24 cellular contexts compared by ENCODE assay signal in genomic region chr5:95771892-95772291, GRCh38. TPM values are rescaled to one million over a fixed set of nuclear protein-coding genes. Genes with fewer than 3 reads are reported as not detected.
DNase-seq lines count a peak whose midpoint lies in the region; ATAC-seq, FAIRE-seq and TF ChIP-seq lines count a peak whose summit lies in the region.
"Had no signal": no experiment of that assay in that cellular context is flagged by ENCODE, and none has a peak within 500 bp of the region (broad histone marks: within the 10 kb centered on the region; RNA-seq: fewer than 3 reads in every experiment).

No MANE protein-coding gene starts in this region.

- H3K9me3 Mint-ChIP-seq in MCF 10A (ENCODE audit: unreplicated experiment): no peaks in the 10 kb centered on the region
- H3K9me3 Mint-ChIP-seq in activated T-cell treated with anti-CD3 and anti-CD28 coated beads, Interleukin-2, amount 50 U/mL, for 4 hours: no peaks in the 10 kb centered on the region
- H3K9me3 Mint-ChIP-seq: CD8-positive, alpha-beta T cell had no signal

- H3K36me3 Mint-ChIP-seq in MCF 10A (ENCODE audit: insufficient read depth, unreplicated experiment): no peaks in the 10 kb centered on the region
- H3K36me3 Mint-ChIP-seq in activated T-cell treated with anti-CD3 and anti-CD28 coated beads, Interleukin-2, amount 50 U/mL, for 4 hours (ENCODE audit: insufficient read depth): no peaks in the 10 kb centered on the region
- H3K36me3 Mint-ChIP-seq: CD8-positive, alpha-beta T cell had no signal

- H3K27me3 ChIP-seq in mammary epithelial cell (ENCODE audit: insufficient read depth, low read length) (no peaks in the 10 kb centered on the region), adrenal gland (no peaks in the 10 kb centered on the region), stomach (no peaks in the 10 kb centered on the region), lower lobe of right lung (ENCODE audit: low read depth) (no peaks in the 10 kb centered on the region)
- H3K27me3 ChIP-seq: MG63 had no signal

- no peak overlapping the region for H3K4me3 ChIP-seq in mammary epithelial cell (replicated peaks in 1 of 3; ENCODE audit: insufficient read depth in 1 of 3, low read depth in 2 of 3, low read length in 3 of 3)
- no peak overlapping the region for H3K4me3 ChIP-seq in adrenal gland
- H3K4me3 ChIP-seq in kidney (ENCODE audit: low read length in 2 of 2): no peak overlapping the region
- no peak overlapping the region for H3K4me3 ChIP-seq in stomach
- no peak overlapping the region for H3K4me3 ChIP-seq in lower lobe of right lung
- H3K4me3 ChIP-seq: MG63 had no signal

- H3K27ac ChIP-seq in mammary epithelial cell (ENCODE audit: insufficient read depth, low read depth, low read length) (no peak overlapping the region), adrenal gland (peak overlapping the region; percentile 36 to 73 (median 69)), kidney (ENCODE audit: low read depth in 2 of 2, low read length in 2 of 2) (peak overlapping the region; percentile 65 to 93), stomach (peak overlapping the region in 4 of 5 donors; percentile 40 to 71 (median 51)), RWPE1 (no peak overlapping the region), lower lobe of right lung (no peak overlapping the region)
- H3K27ac ChIP-seq: 22Rv1, HL-60, KMS-11 had no signal

- no peak for ATAC-seq in activated T-cell treated with anti-CD3 and anti-CD28 coated beads, Interleukin-2, amount 50 U/mL, for 4 hours
- no peak for ATAC-seq in lower lobe of right lung
- ATAC-seq: CD8-positive, alpha-beta T cell; HCT116; PC-3 had no signal

- H3K4me1 ChIP-seq in mammary epithelial cell (ENCODE audit: insufficient read depth, low read length) (peaks cover 25% of the 10 kb centered on the region), adrenal gland (replicated peaks in 1 of 2) (peaks cover 24 to 26% of the 10 kb centered on the region in 2 donors), kidney (ENCODE audit: control insufficient read depth in 1 of 2, insufficient read depth in 1 of 2, low read depth in 1 of 2, low read length in 2 of 2) (peaks cover 3 to 6% of the 10 kb centered on the region in 2 donors), stomach (peaks cover 0 to 27% (median 8%) of the 10 kb centered on the region in 4 donors), lower lobe of right lung (no peaks in the 10 kb centered on the region)

- no peak for FAIRE-seq in kidney (lab: Jason Lieb, UNC)
- FAIRE-seq: D721Med, G401.6, GM12892 had no signal

- TF ChIP-seq EP300 in stomach (IDR thresholded peaks at IDR 0.05): no peak

- H2AFZ ChIP-seq in mammary epithelial cell (ENCODE audit: low read depth, low read length): no peak overlapping the region

- H4K20me1 ChIP-seq in mammary epithelial cell (ENCODE audit: insufficient read depth, low read length): no peaks in the 10 kb centered on the region

- TF ChIP-seq CTCF in MCF 10A (IDR thresholded peaks at IDR 0.05; ENCODE audit: unreplicated experiment) (no peak), mammary epithelial cell (conservative IDR thresholded peaks at IDR 0.05 in 1 of 2, IDR thresholded peaks at IDR 0.05 in 1 of 2; ENCODE audit: extremely low read depth in 1 of 2, insufficient read depth in 1 of 2, low read depth in 1 of 2, low read length in 2 of 2) (no peak), adrenal gland (IDR thresholded peaks at IDR 0.05) (no peak), kidney (IDR thresholded peaks at IDR 0.05; ENCODE audit: borderline replicate concordance, extremely low read depth, insufficient read depth) (no peak), stomach (IDR thresholded peaks at IDR 0.05) (no peak), RWPE1 (conservative IDR thresholded peaks at IDR 0.05; ENCODE audit: low read depth) (no peak), lower lobe of right lung (IDR thresholded peaks at IDR 0.05) (no peak)

- no peak for DNase-seq in MCF 10A (ENCODE audit: unreplicated experiment)
- DNase-seq in mammary epithelial cell: no peak
- DNase-seq in adrenal gland: no peak
- DNase-seq in kidney: no peak
- DNase-seq in stomach: no peak
- DNase-seq in RWPE1 (ENCODE audit: low spot score): no peak
- DNase-seq in activated T-cell treated with anti-CD3 and anti-CD28 coated beads, Interleukin-2, amount 50 U/mL, for 4 hours: no peak
- no peak for DNase-seq in lower lobe of right lung
- DNase-seq: CD8-positive, alpha-beta T cell; DMS79 treated with DMSO at 0.1 percent for 48 hours; MG63; NCI-H1105; NCI-H187; NCI-H69; NK-92 treated with Interleukin-12 subunit alpha and Interleukin-12 subunit beta, amount 100 ng/mL, for 24 hours; PC-3; SHP77 had no signal

- no TSS peak for BruUV-seq in MCF 10A (replicated peaks; lab: Mats Ljungman, UMichigan)
- BruUV-seq in mammary epithelial cell (replicated peaks; lab: Mats Ljungman, UMichigan): no TSS peak

- H3K9me3 ChIP-seq in mammary epithelial cell (replicated peaks; ENCODE audit: insufficient read depth, low read length): no peaks in the 10 kb centered on the region
- no peaks in the 10 kb centered on the region for H3K9me3 ChIP-seq in adrenal gland (replicated peaks in 1 of 3)
- no peaks in the 10 kb centered on the region for H3K9me3 ChIP-seq in kidney (ENCODE audit: control insufficient read depth in 1 of 2, low read length in 2 of 2)
- H3K9me3 ChIP-seq in stomach: no peaks in the 10 kb centered on the region
- no peaks in the 10 kb centered on the region for H3K9me3 ChIP-seq in lower lobe of right lung
- H3K9me3 ChIP-seq: MG63 had no signal

- no peak overlapping the region for H3K4me3 Mint-ChIP-seq in MCF 10A (ENCODE audit: unreplicated experiment)
- H3K4me3 Mint-ChIP-seq in activated T-cell treated with anti-CD3 and anti-CD28 coated beads, Interleukin-2, amount 50 U/mL, for 4 hours: no peak overlapping the region
- H3K4me3 Mint-ChIP-seq: CD8-positive, alpha-beta T cell had no signal

- dilution Hi-C loops in mammary epithelial cell (cut with HindIII; ENCODE audit: low sequenced_read_pairs): no loop called here

- POLR2A ChIA-PET in MCF 10A (lab: Yijun Ruan, JAX): interaction anchor here (0.7 to 3.0 kb wide), 10 partner anchors 10 to 186 kb away, joined by 3 to 25 read pairs (median 5); partner anchors contain the start of genes GLRX, RFESD and RHOBTB3
- POLR2A ChIA-PET in RWPE1 (lab: Yijun Ruan, JAX; ENCODE audit: low non-redundant PET): no interaction called here

- CTCF ChIA-PET in MCF 10A (lab: Yijun Ruan, JAX) (interaction anchor here (0.8 to 5.2 kb wide), 6 partner anchors 10 to 108 kb away, joined by 3 to 39 read pairs (median 12); no protein-coding TSS in a partner anchor), mammary epithelial cell (lab: Charles Lee; ENCODE audit: low non-redundant PET) (interaction anchor here (0.7 kb wide), 1 partner anchor 132 kb away, joined by 4 read pairs; no protein-coding TSS in a partner anchor), RWPE1 (lab: Yijun Ruan, JAX) (interaction anchor here (0.6 to 2.6 kb wide), 3 partner anchors 10 to 201 kb away, joined by 3 to 9 read pairs (median 4); no protein-coding TSS in a partner anchor)

- intact Hi-C loops in MCF 10A (cut with micrococcal nuclease): no loop called here
- intact Hi-C loops in mammary epithelial cell (cut with micrococcal nuclease): no loop called here
- intact Hi-C loops in adrenal gland (cut with DNase I): no loop called here
- intact Hi-C loops in kidney (cut with DNase I): no loop called here
- intact Hi-C loops in stomach (cut with DNase I; ENCODE audit: low total_unique reads): no loop called here
- intact Hi-C loops in lower lobe of right lung (cut with DNase I): no loop called here

- H3K9ac ChIP-seq in mammary epithelial cell (ENCODE audit: insufficient read depth, low read length) (no peak overlapping the region), kidney (ENCODE audit: low read length in 2 of 2) (peak overlapping the region in 1 of 2 donors; percentile 29)
- H3K9ac ChIP-seq: KMS-11 had no signal

- no peaks in the 10 kb centered on the region for H3K79me2 ChIP-seq in mammary epithelial cell (ENCODE audit: insufficient read depth, low read length)

- peaks cover 13% of the 10 kb centered on the region for H3K4me1 Mint-ChIP-seq in MCF 10A (ENCODE audit: insufficient read depth, unreplicated experiment)
- H3K4me1 Mint-ChIP-seq in activated T-cell treated with anti-CD3 and anti-CD28 coated beads, Interleukin-2, amount 50 U/mL, for 4 hours (ENCODE audit: low read depth): no peaks in the 10 kb centered on the region

- peak overlapping the region; percentile 24 for H3K27ac Mint-ChIP-seq in MCF 10A (ENCODE audit: low read depth, unreplicated experiment)
- H3K27ac Mint-ChIP-seq: CD8-positive, alpha-beta T cell had no signal

- in situ Hi-C loops in mammary epithelial cell (cut with MboI; ENCODE audit: low sequenced_read_pairs in 2 of 2): no loop called here

- TF ChIP-seq POLR2A in adrenal gland (IDR thresholded peaks at IDR 0.05) (no peak), stomach (IDR thresholded peaks at IDR 0.05) (no peak)

- H3K36me3 ChIP-seq in mammary epithelial cell (ENCODE audit: insufficient read depth, low read length) (no peaks in the 10 kb centered on the region), adrenal gland (replicated peaks in 1 of 2) (peaks cover 0 to 12% of the 10 kb centered on the region in 2 donors), kidney (ENCODE audit: control insufficient read depth in 1 of 2, insufficient read depth in 2 of 2, low read length in 2 of 2) (no peaks in the 10 kb centered on the region), stomach (peaks cover 7 to 30% (median 18%) of the 10 kb centered on the region in 4 donors), lower lobe of right lung (peaks cover 12% of the 10 kb centered on the region)

- no peaks in the 10 kb centered on the region for H3K27me3 Mint-ChIP-seq in MCF 10A (ENCODE audit: insufficient read depth, unreplicated experiment)
- H3K27me3 Mint-ChIP-seq in activated T-cell treated with anti-CD3 and anti-CD28 coated beads, Interleukin-2, amount 50 U/mL, for 4 hours (ENCODE audit: low read depth): no peaks in the 10 kb centered on the region

- no peak overlapping the region for H3K4me2 ChIP-seq in mammary epithelial cell (ENCODE audit: insufficient read depth, low read depth, low read length)
- H3K4me2 ChIP-seq: KMS-11 had no signal

- WGBS in mammary epithelial cell (ENCODE audit: low coverage, missing lambda C conversion rate): 97% methylated on average over 2 of the region's 2 CpGs
- 67 to 75% (median 71%) methylated on average over 2 of the region's 2 CpGs for WGBS in adrenal gland, 4 donors
- WGBS in stomach, 5 donors: 88 to 94% (median 93%) methylated on average over 2 of the region's 2 CpGs

RNA-seq across cellular contexts. Expression of gene RHOBTB3, which starts 40.8 kb away (rescaled TPM):
- 3.4 and 3.8 TPM in 2 replicates for total RNA-seq in MCF 10A (2022)
- total RNA-seq in mammary epithelial cell: 10 to 100 TPM in 1 of 2 donors, under 1 TPM in 1; 0.99 to 33.2 TPM
- 0.40 TPM for polyA plus RNA-seq in mammary epithelial cell
- not detected for polyA minus RNA-seq in mammary epithelial cell
- total RNA-seq in adrenal gland: 100 to 1,000 TPM in 5 of 8 donors, 10 to 100 TPM in 3; 91.8 to 243 (median 139) TPM
- polyA plus RNA-seq in adrenal gland: 10 to 100 TPM; 23.9 to 56.9 (median 28.2) TPM
- 54.5 TPM for total RNA-seq in kidney
- polyA plus RNA-seq in kidney (ENCODE audit: insufficient read depth, low read depth, low replicate concordance): 22.5 TPM
- total RNA-seq in stomach: 100 to 1,000 TPM in 4 of 5 donors, 10 to 100 TPM in 1; 66.7 to 730 (median 151) TPM
- polyA plus RNA-seq in stomach: 10 to 100 TPM; 13.7 to 28.4 (median 26.5) TPM
- total RNA-seq in activated T-cell treated with anti-CD3 and anti-CD28 coated beads, Interleukin-2, amount 50 U/mL, for 4 hours: 1 to 10 TPM; 2.2 to 5.0 (median 3.9) TPM
- total RNA-seq in lower lobe of right lung: 51.7 TPM

RNA-seq across cellular contexts. Expression of gene GLRX, which starts 50.6 kb away (rescaled TPM):
- total RNA-seq in MCF 10A (2022) (41.4 and 59.2 TPM in 2 replicates), mammary epithelial cell (1 to 10 TPM; 3.5 to 8.3 TPM), adrenal gland (100 to 1,000 TPM in 6 of 8 donors, 10 to 100 TPM in 2; 68.1 to 236 (median 136) TPM), kidney (57.4 TPM), stomach (10 to 100 TPM; 11.3 to 30.4 (median 14.0) TPM), lower lobe of right lung (115 TPM)
- polyA plus RNA-seq in mammary epithelial cell (8.4 TPM), adrenal gland (100 to 1,000 TPM in 1 of 3 donors, 10 to 100 TPM in 2; 84.8 to 279 (median 85.2) TPM), kidney (ENCODE audit: insufficient read depth, low read depth, low replicate concordance) (324 TPM), stomach (100 to 1,000 TPM in 1 of 3 donors, 10 to 100 TPM in 2; 51.0 to 211 (median 65.7) TPM)
- polyA minus RNA-seq in mammary epithelial cell: not detected
- total RNA-seq in activated T-cell treated with anti-CD3 and anti-CD28 coated beads, Interleukin-2, amount 50 U/mL, for 4 hours: 10 to 100 TPM; 10.1 to 16.3 (median 12.8) TPM

Comparison
In these comparisons a context has a peak if more than half of its experiments do, and no peak if none do; other contexts are left out.
1. H3K27ac ChIP-seq: peak in adrenal gland (5 of 5), kidney (2 of 2) and stomach (4 of 5); none in mammary epithelial cell (single experiment), RWPE1 (single experiment) and lower lobe of right lung (single experiment).